In the genomic region with DNA sequence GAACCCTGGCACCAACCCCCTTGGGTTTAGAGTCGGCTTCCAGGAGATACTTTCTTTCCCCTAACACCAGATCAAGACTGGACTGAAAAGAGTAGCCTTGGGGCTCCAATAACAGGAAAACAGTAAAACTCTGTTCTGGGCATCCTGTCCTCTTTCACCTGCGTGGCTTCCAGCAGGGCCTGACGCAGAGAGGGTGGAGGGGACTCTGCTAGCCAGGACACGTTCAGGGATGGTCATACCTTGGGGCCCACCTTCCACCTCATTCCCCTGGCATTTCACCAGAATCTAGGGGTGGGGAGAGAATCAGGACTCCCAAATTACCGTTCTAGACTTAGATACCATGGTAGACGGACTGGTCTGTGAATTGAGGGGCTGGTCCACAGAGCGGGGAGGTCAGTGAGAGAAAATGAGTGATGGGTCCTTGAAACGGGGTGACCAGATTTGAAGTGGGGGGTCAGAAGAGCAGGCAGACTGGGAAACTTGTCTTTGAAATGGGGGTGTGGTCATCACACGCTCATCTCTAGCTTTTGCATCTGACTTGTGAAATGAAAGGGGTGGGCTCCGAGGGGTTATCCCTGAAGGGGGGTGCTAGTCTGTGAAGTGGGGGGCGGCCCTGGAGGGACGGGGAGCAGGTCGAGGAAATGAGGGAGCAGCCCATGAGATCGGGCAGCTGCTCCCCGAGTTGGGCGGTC, we compare ENCODE assay signal across 8 cellular contexts. TPM values are rescaled to one million over a fixed set of nuclear protein-coding genes. Genes with fewer than 3 reads are reported as not detected.
A peak's percentile ranks its signal among the peaks of the same experiment; 100 is the strongest.
DNase-seq lines count a peak whose midpoint lies in the region; ATAC-seq and TF ChIP-seq lines count a peak whose summit lies in the region.

No MANE protein-coding gene starts in this region.

- no peak for TF ChIP-seq CTCF in Caco-2 (IDR thresholded peaks at IDR 0.05; ENCODE audit: insufficient read depth in 1 of 2, low read depth in 1 of 2, low read length in 1 of 2, severe bottlenecking in 1 of 2, unreplicated experiment in 1 of 2)
- no peak for TF ChIP-seq CTCF in fibroblast of lung (conservative IDR thresholded peaks at IDR 0.05 in 1 of 2, IDR thresholded peaks at IDR 0.05 in 1 of 2; ENCODE audit: low read depth in 1 of 2, low read length in 2 of 2)
- TF ChIP-seq CTCF in parathyroid adenoma (IDR thresholded peaks at IDR 0.05), result no peak

- H3K36me3 Mint-ChIP-seq in Caco-2 (ENCODE audit: insufficient read depth, unreplicated experiment), result peaks cover 20% of the 10 kb centered on the region

- H3K36me3 ChIP-seq in Caco-2 (ENCODE audit: control insufficient read depth, insufficient read depth, low read length), result no peaks in the 10 kb centered on the region; the same call in 1 of the 2 replicates
- H3K36me3 ChIP-seq in fibroblast of lung (ENCODE audit: control insufficient read depth, insufficient read depth, low read length), result no peaks in the 10 kb centered on the region
- H3K36me3 ChIP-seq in parathyroid adenoma (ENCODE audit: control insufficient read depth, insufficient read depth, low read length), result no peaks in the 10 kb centered on the region

- H3K27me3 Mint-ChIP-seq in Caco-2 (ENCODE audit: insufficient read depth, unreplicated experiment), result no peaks in the 10 kb centered on the region

- H3K27ac ChIP-seq in fibroblast of lung (ENCODE audit: insufficient read depth, low read length), result peak overlapping the region; percentile 50
- H3K27ac ChIP-seq in parathyroid adenoma, result peak overlapping the region; percentile 72

- no peaks in the 10 kb centered on the region for H3K9me3 Mint-ChIP-seq in Caco-2 (ENCODE audit: unreplicated experiment)

- peak overlapping the region; percentile 86 for H3K27ac Mint-ChIP-seq in Caco-2 (ENCODE audit: unreplicated experiment)

- H3K9me3 ChIP-seq in Caco-2 (no peaks in the 10 kb centered on the region), fibroblast of lung (ENCODE audit: control insufficient read depth, insufficient read depth, low read depth, low read length) (no peaks in the 10 kb centered on the region), parathyroid adenoma (ENCODE audit: control insufficient read depth, low read length) (no peaks in the 10 kb centered on the region)

- intact Hi-C loops in Caco-2 (cut with micrococcal nuclease; ENCODE audit: unreplicated experiment), result loop anchor here (1.0 to 2.0 kb wide), 2 partner anchors 36 to 64 kb away; partner anchors contain the start of gene RPLP0

- CTCF ChIA-PET in Caco-2 (lab: Charles Lee), result interaction anchor here (0.8 to 7.3 kb wide), 5 partner anchors 27 to 63 kb away, joined by 6 to 229 read pairs (median 27); partner anchors contain the start of genes RNU4-2, RPLP0 and SIRT4

- H3K27me3 ChIP-seq in Caco-2 (replicated peaks; ENCODE audit: control insufficient read depth, insufficient read depth, low read length), result no peaks in the 10 kb centered on the region
- H3K27me3 ChIP-seq in fibroblast of lung (ENCODE audit: control insufficient read depth, insufficient read depth, low read length), result no peaks in the 10 kb centered on the region
- no peaks in the 10 kb centered on the region for H3K27me3 ChIP-seq in parathyroid adenoma (ENCODE audit: control insufficient read depth, insufficient read depth, low read length)

- DNase-seq in Caco-2, result peak in 1 of 2 experiments; percentile 9
- DNase-seq in SK-MEL-5 (ENCODE audit: low read depth, low spot score), result peak; percentile 30
- no peak for DNase-seq in fibroblast of lung (ENCODE audit: low read depth in 2 of 2)
- no peak for DNase-seq in NCI-H2227 treated with DMSO at 0.1 percent for 48 hours (lab: John Stamatoyannopoulos, UW)
- no peak for DNase-seq in NCI-H187 treated with DMSO at 0.1 percent for 48 hours (lab: John Stamatoyannopoulos, UW)
- DNase-seq in cortex of kidney (lab: John Stamatoyannopoulos, UW), result no peak
- DNase-seq in left lobe of liver (ENCODE audit: low spot score), result no peak

- H3K4me3 Mint-ChIP-seq in Caco-2 (ENCODE audit: unreplicated experiment), result peak overlapping the region; percentile 91

- POLR2A ChIA-PET in Caco-2 (lab: Charles Lee), result interaction anchor here (0.6 to 4.7 kb wide), 7 partner anchors 8 to 63 kb away, joined by 3 to 117 read pairs (median 9); partner anchors contain the start of genes RNU4-1, RNU4-2 and RPLP0

- no peak for ATAC-seq in left lobe of liver

- H2AFZ ChIP-seq in fibroblast of lung (ENCODE audit: low read length), result no peak overlapping the region
- peak overlapping the region; percentile 63 for H2AFZ ChIP-seq in parathyroid adenoma

- H3K79me2 ChIP-seq in fibroblast of lung (ENCODE audit: control insufficient read depth, insufficient read depth, low read length) (peaks cover 58% of the 10 kb centered on the region), parathyroid adenoma (peaks cover 56% of the 10 kb centered on the region)

- H3K4me2 ChIP-seq in fibroblast of lung (ENCODE audit: extremely low read depth, insufficient read depth, low read length) (peak overlapping the region; percentile 99), parathyroid adenoma (ENCODE audit: low read length) (peak overlapping the region; percentile 88)

- peaks cover 14% of the 10 kb centered on the region for H3K4me1 Mint-ChIP-seq in Caco-2 (ENCODE audit: low read depth, unreplicated experiment)

- no peaks in the 10 kb centered on the region for H4K20me1 ChIP-seq in fibroblast of lung (ENCODE audit: control insufficient read depth, extremely low read depth, insufficient read depth, low read length)

- in situ Hi-C loops in SK-MEL-5 (cut with HindIII; ENCODE audit: low pct_unique_long_range_greater_than_20kb, low sequenced_read_pairs), result no loop called here

- H3K4me1 ChIP-seq in Caco-2 (peaks cover 46% of the 10 kb centered on the region), fibroblast of lung (ENCODE audit: control insufficient read depth, extremely low read depth, insufficient read depth, low read length) (peaks cover 15% of the 10 kb centered on the region), parathyroid adenoma (peaks cover 30% of the 10 kb centered on the region)

- H3K9ac ChIP-seq in fibroblast of lung (ENCODE audit: insufficient read depth, low read length) (peak overlapping the region; percentile 77), parathyroid adenoma (peak overlapping the region; percentile 88)

- peak overlapping the region; percentile 96 for H3K4me3 ChIP-seq in Caco-2 (ENCODE audit: low read depth, low read length)
- H3K4me3 ChIP-seq in fibroblast of lung (replicated peaks in 1 of 4; ENCODE audit: control extremely low read depth in 1 of 4, insufficient read depth in 1 of 4, low read depth in 3 of 4, low read length in 4 of 4), result peak overlapping the region; percentile 67 to 92 (median 85)
- H3K4me3 ChIP-seq in parathyroid adenoma (ENCODE audit: low read depth, low read length), result peak overlapping the region; percentile 76

- BruUV-seq in Caco-2 (replicated peaks; lab: Mats Ljungman, UMichigan), result no TSS peak

RNA-seq across cellular contexts. Expression of gene PXN, which starts 0.9 kb away (rescaled TPM):
- total RNA-seq in Caco-2 (2022) (150 and 162 TPM in 2 replicates), fibroblast of lung (9.2 and 21.5 TPM in 2 replicates), left lobe of liver (24.0 TPM)
- total RNA-seq in SK-MEL-5 (2014; rRNA removed; shearing (Covaris generic)), result 22.0 and 26.1 TPM in 2 replicates
- 131 and 166 TPM in 2 replicates for polyA plus RNA-seq in SK-MEL-5 (2015; cell fraction: cytosol; rRNA removed)
- polyA plus RNA-seq in SK-MEL-5 (2015; cell fraction: nucleus; rRNA removed), result 73.5 and 84.3 TPM in 2 replicates
- polyA plus RNA-seq in fibroblast of lung, result 31.4 and 59.3 TPM in 2 replicates
- polyA plus RNA-seq in fibroblast of lung (2012), result 84.4 and 134 TPM in 2 replicates
- polyA minus RNA-seq in fibroblast of lung (ENCODE audit: low replicate concordance), result 413 and 630 TPM in 2 replicates

RNA-seq across cellular contexts. Expression of gene RNU4-2, which starts 27.0 kb away (rescaled TPM):
- 3,944 and 3,946 TPM in 2 replicates for total RNA-seq in Caco-2 (2022)
- total RNA-seq in SK-MEL-5 (2014; rRNA removed; shearing (Covaris generic)), result under 0.01 TPM in 2 replicates
- polyA plus RNA-seq in SK-MEL-5 (2015; cell fraction: cytosol; rRNA removed), result not detected in 2 replicates
- not detected in 2 replicates for polyA plus RNA-seq in SK-MEL-5 (2015; cell fraction: nucleus; rRNA removed)
- total RNA-seq in fibroblast of lung, result under 0.01 TPM in 2 replicates
- under 0.01 TPM in 1 of 2 replicates, not detected in the other for polyA plus RNA-seq in fibroblast of lung
- polyA plus RNA-seq in fibroblast of lung (2012), result 55.5 and 161 TPM in 2 replicates
- under 0.01 TPM in 2 replicates for polyA minus RNA-seq in fibroblast of lung (ENCODE audit: low replicate concordance)
- total RNA-seq in left lobe of liver, result 3,631 TPM

RNA-seq across cellular contexts. Expression of gene RNU4-1, which starts 28.4 kb away (rescaled TPM):
- total RNA-seq in Caco-2 (2022), result 3,380 and 3,645 TPM in 2 replicates
- total RNA-seq in SK-MEL-5 (2014; rRNA removed; shearing (Covaris generic)), result not detected in 2 replicates
- polyA plus RNA-seq in SK-MEL-5 (2015; cell fraction: cytosol; rRNA removed), result not detected in 2 replicates
- polyA plus RNA-seq in SK-MEL-5 (2015; cell fraction: nucleus; rRNA removed), result not detected in 2 replicates
- under 0.01 TPM in 2 replicates for total RNA-seq in fibroblast of lung
- not detected in 2 replicates for polyA plus RNA-seq in fibroblast of lung
- polyA plus RNA-seq in fibroblast of lung (2012), result 194 and 235 TPM in 2 replicates
- under 0.01 TPM in 2 replicates for polyA minus RNA-seq in fibroblast of lung (ENCODE audit: low replicate concordance)
- total RNA-seq in left lobe of liver, result 1,949 TPM

RNA-seq across cellular contexts. Expression of gene SIRT4, which starts 37.5 kb away (rescaled TPM):
- total RNA-seq in Caco-2 (2022) (2.1 and 3.6 TPM in 2 replicates), fibroblast of lung (2.3 and 2.5 TPM in 2 replicates), left lobe of liver (3.4 TPM)
- total RNA-seq in SK-MEL-5 (2014; rRNA removed; shearing (Covaris generic)), result 1.9 and 2.8 TPM in 2 replicates
- polyA plus RNA-seq in SK-MEL-5 (2015; cell fraction: cytosol; rRNA removed), result 0.99 and 2.2 TPM in 2 replicates
- 1.0 and 3.9 TPM in 2 replicates for polyA plus RNA-seq in SK-MEL-5 (2015; cell fraction: nucleus; rRNA removed)
- polyA plus RNA-seq in fibroblast of lung, result 0.53 and 1.2 TPM in 2 replicates
- 0.70 and 1.2 TPM in 2 replicates for polyA plus RNA-seq in fibroblast of lung (2012)
- not detected in 2 replicates for polyA minus RNA-seq in fibroblast of lung (ENCODE audit: low replicate concordance)

Comparison
In these comparisons a context has a peak if more than half of its experiments do, and no peak if none do; other contexts are left out.
1. RNA of gene RNU4-2, which starts 27.0 kb away (total RNA-seq): 3,944 to 3,946 TPM in Caco-2 and 3,631 TPM in left lobe of liver (single experiment); under 0.01 TPM in SK-MEL-5 and under 0.01 TPM in fibroblast of lung; every median in the first group is over 1,000 times any median in the second.
2. RNA of gene RNU4-1, which starts 28.4 kb away (total RNA-seq): 3,380 to 3,645 TPM in Caco-2 and 1,949 TPM in left lobe of liver (single experiment); not detected in SK-MEL-5 and under 0.01 TPM in fibroblast of lung; every median in the first group is over 1,000 times any median in the second.
3. Peak in every context shown above with its lines, with median percentiles within 50 percentile points of each other: H3K4me3 ChIP-seq.